29 cellular contexts compared by ENCODE assay signal in the genomic region with DNA sequence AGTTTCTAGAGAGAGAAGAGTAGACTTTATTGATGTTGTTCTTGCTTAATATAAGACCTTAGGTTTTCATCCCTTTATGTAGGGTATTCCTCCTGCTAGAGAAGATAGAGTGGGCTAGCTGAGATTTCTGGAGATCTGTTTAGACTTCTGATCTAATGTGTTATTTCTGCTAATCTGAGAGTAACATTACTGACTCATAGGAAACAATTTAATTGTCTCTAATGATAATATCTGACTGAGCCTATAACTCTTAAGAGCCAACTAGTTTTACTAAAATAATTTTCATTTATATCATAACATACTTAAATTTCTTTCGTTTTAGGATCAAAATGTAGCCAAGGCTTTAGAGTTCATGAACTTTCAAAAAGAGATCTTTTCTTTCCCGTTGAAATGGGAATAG.
"Had no signal": no experiment of that assay in that cellular context is flagged by ENCODE, and none has a peak within 500 bp of the region (broad histone marks: within the 10 kb centered on the region; RNA-seq: fewer than 3 reads in every experiment).

No MANE protein-coding gene starts in this region.

- DNase-seq: naive thymus-derived CD8-positive, alpha-beta T cell; nephron progenitor cell; nucleus accumbens; pancreas; retina; right lobe of liver; sigmoid colon; small intestine; spleen; stimulated activated CD4-positive, alpha-beta T cell treated with anti-CD3 and anti-CD28 coated beads, Interleukin-12 subunit alpha, Interleukin-12 subunit beta, amount 100 ng/mL, for 4 hours; stimulated activated CD4-positive, alpha-beta T cell treated with anti-CD3 and anti-CD28 coated beads, Interleukin-1b, Interleukin-23, amount 100 ng/mL, for 48 hours; stimulated activated CD4-positive, alpha-beta T cell treated with anti-CD3 and anti-CD28 coated beads, Interleukin-4, amount 100 ng/mL, for 1 hour; stimulated activated CD4-positive, alpha-beta T cell treated with anti-CD3 and anti-CD28 coated beads, Interleukin-4, amount 100 ng/mL, for 4 hours; stimulated activated CD8-positive, alpha-beta memory T cell treated with anti-CD3 and anti-CD28 coated beads, Interleukin-4, amount 100 ng/mL, for 48 hours; stimulated activated naive CD4-positive, alpha-beta T cell; stimulated activated naive CD8-positive, alpha-beta T cell treated with anti-CD3 and anti-CD28 coated beads, Interleukin-15, amount 100 ng/mL, for 72 hours; stimulated activated naive CD8-positive, alpha-beta T cell treated with anti-CD3 and anti-CD28 coated beads, Interleukin-15, Interleukin-2, amounts not matched to agents 100 U/mL and 50 U/mL, for 24 hours; substantia nigra; testis; tibial artery; transverse colon; upper lobe of right lung; uterus had no signal

- H3K27ac ChIP-seq: neutrophil, pancreas, prostate gland, right atrium auricular region, right lobe of liver, sigmoid colon, spleen, suprapubic skin, testis, tibial artery, transverse colon, upper lobe of right lung, uterus had no signal

- H3K27me3 ChIP-seq: neutrophil, pancreas, right atrium auricular region, right lobe of liver, sigmoid colon, spleen, suprapubic skin, testis, tibial artery, transverse colon, upper lobe of right lung, uterus had no signal

- H3K4me3 ChIP-seq: pancreas, prostate gland, right atrium auricular region, right lobe of liver, sigmoid colon, spleen, suprapubic skin, testis, tibial artery, transverse colon, upper lobe of right lung, uterus had no signal

- H3K4me1 ChIP-seq: prostate gland, right atrium auricular region, sigmoid colon, spleen, suprapubic skin, testis, tibial artery, transverse colon, upper lobe of right lung, uterus had no signal

- ATAC-seq: naive thymus-derived CD8-positive, alpha-beta T cell; natural killer cell treated with Interleukin-12 subunit alpha and Interleukin-12 subunit beta and Interleukin-15 and Interleukin-18, amount 100 ng/mL, for 72 hours; right lobe of liver; stimulated activated memory B cell treated with anti-CD40 and anti-IgM and Interleukin-4, amounts not matched to agents 10 μg/mL and 1 μg/mL and 100 μg/mL, for 72 hours; stimulated activated naive CD8-positive, alpha-beta T cell treated with anti-CD3 and anti-CD28 coated beads, Interleukin-15, amount 100 ng/mL, for 72 hours; stimulated activated naive CD8-positive, alpha-beta T cell treated with anti-CD3 and anti-CD28 coated beads, Interleukin-15, Interleukin-2, amounts not matched to agents 100 U/mL and 50 U/mL, for 24 hours; upper lobe of right lung had no signal

- H3K9me3 ChIP-seq: neutrophil, pancreas, prostate gland, right atrium auricular region, right lobe of liver, sigmoid colon, spleen, suprapubic skin, testis, tibial artery, transverse colon, upper lobe of right lung, uterus had no signal

- H3K36me3 ChIP-seq: neutrophil, pancreas, prostate gland, right atrium auricular region, right lobe of liver, sigmoid colon, spleen, suprapubic skin, tibial artery, transverse colon, upper lobe of right lung, uterus had no signal
